Comparison of ENCODE assay signal across 10 cellular contexts in genomic region chr9:105608685-105609598, GRCh38. TPM values are rescaled to one million over a fixed set of nuclear protein-coding genes. Genes with fewer than 3 reads are reported as not detected.
DNase-seq lines count a peak whose midpoint lies in the region; ATAC-seq and TF ChIP-seq lines count a peak whose summit lies in the region.
"Had no signal": no experiment of that assay in that cellular context is flagged by ENCODE, and none has a peak within 500 bp of the region (broad histone marks: within the 10 kb centered on the region; RNA-seq: fewer than 3 reads in every experiment).

No MANE protein-coding gene starts in this region.

- intact Hi-C loops in prostate gland (cut with DNase I) = no loop called here

- H3K9me2 ChIP-seq in MM.1S (replicated peaks; ENCODE audit: insufficient read depth, low read length) = no peaks in the 10 kb centered on the region

- H3K4me1 ChIP-seq in MM.1S (ENCODE audit: low read length) = no peaks in the 10 kb centered on the region
- no peaks in the 10 kb centered on the region for H3K4me1 ChIP-seq in RWPE2 (ENCODE audit: insufficient read depth, poor library complexity, severe bottlenecking)
- H3K4me1 ChIP-seq in prostate gland (replicated peaks) = no peaks in the 10 kb centered on the region

- peak; percentile 76 for ATAC-seq in GM21786 (IDR thresholded peaks at IDR 0.05; ENCODE audit: unreplicated experiment)
- ATAC-seq in RWPE2 (ENCODE audit: low read depth) = peak; percentile 73

- H2AFZ ChIP-seq in MM.1S (ENCODE audit: low read length) = no peak overlapping the region

- TF ChIP-seq CTCF in MM.1S (IDR thresholded peaks at IDR 0.05; ENCODE audit: low read length) (peak; percentile 51), RWPE2 (IDR thresholded peaks at IDR 0.05; ENCODE audit: poor library complexity, severe bottlenecking) (peak; percentile 73), fibroblast of pulmonary artery (IDR thresholded peaks at IDR 0.05; ENCODE audit: low read length, missing control alignments) (peak; percentile 50), prostate gland (IDR thresholded peaks at IDR 0.05) (peak; percentile 12 to 72 (median 54))

- 56% methylated on average over 6 of the region's 6 CpGs for WGBS in prostate gland

- H3F3A ChIP-seq in MM.1S (ENCODE audit: insufficient read depth, low read length) = no peaks in the 10 kb centered on the region

- H3K9ac ChIP-seq in MM.1S (ENCODE audit: low read length) = no peak overlapping the region
- H3K9ac ChIP-seq: BLaER1 treated with 17β-estradiol and CSF1 and Interleukin-3, amounts not matched to agents 10 nM and 100 nM had no signal

- TF ChIP-seq POLR2A in prostate gland (IDR thresholded peaks at IDR 0.05) = no peak

- H3K79me2 ChIP-seq in MM.1S (ENCODE audit: low read length) = no peaks in the 10 kb centered on the region

- H4K20me1 ChIP-seq in MM.1S (ENCODE audit: insufficient read depth, low read length) = no peaks in the 10 kb centered on the region
- H4K20me1 ChIP-seq: BLaER1 treated with 17β-estradiol and CSF1 and Interleukin-3, amounts not matched to agents 10 nM and 100 nM had no signal

- H3K4me3 ChIP-seq in MM.1S (ENCODE audit: low read length) = no peak overlapping the region
- no peak overlapping the region for H3K4me3 ChIP-seq in RWPE2 (ENCODE audit: severe bottlenecking)
- no peak overlapping the region for H3K4me3 ChIP-seq in fibroblast of pulmonary artery (replicated peaks; ENCODE audit: low read depth, low read length)
- H3K4me3 ChIP-seq in prostate gland = no peak overlapping the region
- H3K4me3 ChIP-seq: BLaER1 treated with 17β-estradiol and CSF1 and Interleukin-3, amounts not matched to agents 10 nM and 100 nM had no signal

- H3K4me2 ChIP-seq in MM.1S (ENCODE audit: low read depth, low read length) = no peak overlapping the region
- H3K4me2 ChIP-seq: BLaER1 treated with 17β-estradiol and CSF1 and Interleukin-3, amounts not matched to agents 10 nM and 100 nM had no signal

- H3K36me3 ChIP-seq in MM.1S (replicated peaks; ENCODE audit: insufficient read depth, low read length) (no peaks in the 10 kb centered on the region), RWPE2 (ENCODE audit: low read depth) (peaks cover 21% of the 10 kb centered on the region), prostate gland (no peaks in the 10 kb centered on the region)

- H3K27ac ChIP-seq in MM.1S (ENCODE audit: low read length) = no peak overlapping the region
- H3K27ac ChIP-seq in RWPE2 (ENCODE audit: poor library complexity, severe bottlenecking) = no peak overlapping the region
- no peak overlapping the region for H3K27ac ChIP-seq in prostate gland
- H3K27ac ChIP-seq: BLaER1 treated with 17β-estradiol and CSF1 and Interleukin-3, amounts not matched to agents 10 nM and 100 nM had no signal

- H3K27me3 ChIP-seq in MM.1S (replicated peaks; ENCODE audit: insufficient read depth, low read length) (no peaks in the 10 kb centered on the region), RWPE2 (ENCODE audit: insufficient read depth, poor library complexity, severe bottlenecking) (no peaks in the 10 kb centered on the region), prostate gland (replicated peaks; ENCODE audit: insufficient read depth) (no peaks in the 10 kb centered on the region)
- H3K27me3 ChIP-seq: BLaER1 treated with 17β-estradiol and CSF1 and Interleukin-3, amounts not matched to agents 10 nM and 100 nM had no signal

- DNase-seq in NCI-H2081 (lab: John Stamatoyannopoulos, UW) (peak; percentile 51 to 52), NCI-H2081 treated with DMSO at 0.1 percent for 48 hours (lab: John Stamatoyannopoulos, UW) (no peak), MM.1S (peak; percentile 71), RWPE2 (ENCODE audit: low spot score) (no peak), fibroblast of pulmonary artery (ENCODE audit: low read depth) (peak; percentile 72), prostate gland (ENCODE audit: low spot score) (peak; percentile 10)
- DNase-seq in activated CD4-positive, CD25-positive, alpha-beta regulatory T cell treated with anti-CD3 and anti-CD28 coated beads, Interleukin-2, amount 50 U/mL, for 72 hours = no peak
- DNase-seq: activated naive CD8-positive, alpha-beta T cell treated with anti-CD3 and anti-CD28 coated beads, Interleukin-2, amount 10 ng/mL, durations not matched to agents 7 days and 5 days had no signal

- H3K9me3 ChIP-seq in MM.1S (replicated peaks; ENCODE audit: insufficient read depth, low read length) (no peaks in the 10 kb centered on the region), RWPE2 (ENCODE audit: severe bottlenecking) (no peaks in the 10 kb centered on the region), prostate gland (no peaks in the 10 kb centered on the region)

RNA-seq across cellular contexts. Expression of gene FKTN, which starts 51.0 kb away (rescaled TPM):
- total RNA-seq in prostate gland = 10 to 100 TPM; 10.1 to 20.2 TPM

RNA-seq across cellular contexts. Expression of gene TAL2, which starts 53.3 kb away (rescaled TPM):
- total RNA-seq in prostate gland = not detected
- total RNA-seq: activated naive CD8-positive, alpha-beta T cell treated with anti-CD3 and anti-CD28 coated beads, Interleukin-2, amount 10 ng/mL, durations not matched to agents 7 days and 5 days had no signal

Comparison
In these comparisons a context has a peak if more than half of its experiments do, and no peak if none do; other contexts are left out.
1. DNase-seq: peak in NCI-H2081 (2 of 2), MM.1S (single experiment), fibroblast of pulmonary artery (single experiment) and prostate gland (single experiment); none in NCI-H2081 treated with DMSO at 0.1 percent for 48 hours (single experiment), RWPE2 (single experiment) and activated CD4-positive, CD25-positive, alpha-beta regulatory T cell treated with anti-CD3 and anti-CD28 coated beads, Interleukin-2, amount 50 U/mL, for 72 hours (single experiment).
2. Peak in every context shown above with its lines, with median percentiles within 50 percentile points of each other: CTCF ChIP-seq.